In the genomic region with DNA sequence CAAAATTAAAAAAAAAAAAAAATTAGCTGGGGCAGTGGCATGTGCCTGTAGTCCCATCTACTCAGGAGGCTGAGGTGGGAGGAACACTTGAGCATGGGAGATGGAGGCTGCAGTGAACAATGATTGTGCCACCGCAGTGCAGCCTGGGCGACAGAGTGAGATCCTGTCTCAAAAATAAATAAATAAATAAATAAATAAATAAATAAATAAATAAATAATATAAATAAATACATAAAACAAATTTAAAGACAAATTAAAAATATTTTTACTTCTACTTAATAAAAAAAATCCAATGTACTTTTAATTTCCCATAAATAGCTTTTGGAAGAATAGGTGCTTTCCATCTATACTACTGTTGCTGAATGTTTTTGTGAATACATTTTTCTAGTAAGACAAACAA, we compare ENCODE assay signal across 35 cellular contexts.
"Had no signal": no experiment of that assay in that cellular context is flagged by ENCODE, and none has a peak within 500 bp of the region (broad histone marks: within the 10 kb centered on the region; RNA-seq: fewer than 3 reads in every experiment).

No MANE protein-coding gene starts in this region.

- H3K9me3 ChIP-seq: MG63 had no signal

- H3K4me3 ChIP-seq: MG63 had no signal

- DNase-seq: Karpas-422, Kasumi-1, MG63, MM.1S, MV-4-11, NCI-H1048, NCI-H1092, NCI-H1092 treated with DMSO at 0.1 percent for 48 hours, NCI-H1105, NCI-H1105 treated with DMSO at 0.1 percent for 48 hours, NCI-H1417, NCI-H1417 treated with DMSO at 0.1 percent for 48 hours, NCI-H1436, NCI-H1436 treated with DMSO at 0.1 percent for 48 hours, NCI-H146, NCI-H1694, NCI-H1694 treated with DMSO at 0.1 percent for 48 hours, NCI-H187, NCI-H187 treated with DMSO at 0.1 percent for 48 hours, NCI-H1930, NCI-H2029, NCI-H2029 treated with DMSO at 0.1 percent for 48 hours, NCI-H2081, NCI-H2081 treated with DMSO at 0.1 percent for 48 hours, NCI-H2107, NCI-H2171, NCI-H2171 treated with DMSO at 0.1 percent for 48 hours, NCI-H2227 treated with DMSO at 0.1 percent for 48 hours, NCI-H226, NCI-H345, NCI-H446, NCI-H446 treated with DMSO at 0.1 percent for 48 hours, NCI-H510A, NCI-H510A treated with DMSO at 0.1 percent for 48 hours had no signal

- H3K36me3 ChIP-seq: MG63 had no signal

- H3K27ac ChIP-seq: KMS-11 had no signal
